Comparison of ENCODE assay signal across 17 cellular contexts in genomic region chr13:101018720-101019119, GRCh38.
DNase-seq lines count a peak whose midpoint lies in the region; ATAC-seq, FAIRE-seq and TF ChIP-seq lines count a peak whose summit lies in the region.
"Had no signal": no experiment of that assay in that cellular context is flagged by ENCODE, and none has a peak within 500 bp of the region (broad histone marks: within the 10 kb centered on the region; RNA-seq: fewer than 3 reads in every experiment).

No MANE protein-coding gene starts in this region.

- POLR2A ChIA-PET in BJ (lab: Charles Lee) = no interaction called here
- POLR2A ChIA-PET in PC-3 (lab: Charles Lee; ENCODE audit: unreplicated experiment) = no interaction called here
- POLR2A ChIA-PET in activated CD4-positive, alpha-beta T cell treated with anti-CD3 and anti-CD28 coated beads for 36 hours (lab: Charles Lee) = no interaction called here

- H2AK5ac ChIP-seq in mesendoderm (ENCODE audit: low read length) = no peak overlapping the region

- H3K36me3 ChIP-seq in BJ (ENCODE audit: control insufficient read depth, insufficient read depth, low read length) = no peaks in the 10 kb centered on the region
- no peaks in the 10 kb centered on the region for H3K36me3 ChIP-seq in PC-3 (ENCODE audit: low read depth, low read length)
- H3K36me3 ChIP-seq in mesendoderm (ENCODE audit: control insufficient read depth, insufficient read depth, low read length) = no peaks in the 10 kb centered on the region

- H3K9me2 ChIP-seq in PC-3 (replicated peaks; ENCODE audit: low read length) = no peaks in the 10 kb centered on the region

- no peak overlapping the region for H3K9ac ChIP-seq in PC-3 (ENCODE audit: low read length)
- no peak overlapping the region for H3K9ac ChIP-seq in mesendoderm (ENCODE audit: low read length)

- intact Hi-C loops in PC-3 (cut with micrococcal nuclease) = no loop called here
- intact Hi-C loops in activated CD4-positive, alpha-beta T cell treated with anti-CD3 and anti-CD28 coated beads for 36 hours (cut with DNase I, micrococcal nuclease) = no loop called here

- H2BK5ac ChIP-seq in mesendoderm (ENCODE audit: low read length) = no peak overlapping the region

- H3K23ac ChIP-seq in mesendoderm (ENCODE audit: low read length) = no peak overlapping the region

- H3K4me3 Mint-ChIP-seq in activated CD4-positive, alpha-beta T cell treated with anti-CD3 and anti-CD28 coated beads for 36 hours = no peak overlapping the region
- H3K4me3 Mint-ChIP-seq: T-helper 1 cell treated with Interleukin-12 subunit alpha and Interleukin-12 subunit beta and Interleukin-4 antibody, amounts not matched to agents 30 μg/mL and 1 μg/mL, for 36 hours had no signal

- TF ChIP-seq POLR2A in GM12892 (IDR thresholded peaks at IDR 0.05; ENCODE audit: low read depth, low read length) = no peak

- peak; percentile 31 for DNase-seq in BJ (ENCODE audit: low read depth)
- DNase-seq in PC-3 = peak; percentile 63
- DNase-seq in choroid plexus epithelial cell (ENCODE audit: low read depth) = peak; percentile 25
- DNase-seq in mesendoderm = peak; percentile 37
- no peak for DNase-seq in activated CD4-positive, alpha-beta T cell treated with anti-CD3 and anti-CD28 coated beads for 36 hours
- no peak for DNase-seq in GM12892 (ENCODE audit: insufficient read length)
- no peak for DNase-seq in stimulated activated CD8-positive, alpha-beta memory T cell treated with anti-CD3 and anti-CD28 coated beads, Interleukin-4, amount 100 ng/mL, for 48 hours
- DNase-seq: activated CD4-positive, alpha-beta T cell treated with anti-CD3 and anti-CD28 coated beads, Interleukin-2, amount 50 U/mL, for 4 hours; C1 segment of cervical spinal cord; caudate nucleus; erythroblast; Karpas-422; right cardiac atrium; stimulated activated CD4-positive, alpha-beta T cell treated with anti-CD3 and anti-CD28 coated beads, Interleukin-4, amount 100 ng/mL, for 4 hours; stimulated activated naive CD8-positive, alpha-beta T cell treated with anti-CD3 and anti-CD28 coated beads, Interleukin-15, Interleukin-2, amounts not matched to agents 100 U/mL and 50 U/mL, for 24 hours had no signal

- H3K4ac ChIP-seq in mesendoderm (ENCODE audit: low read depth, low read length) = no peak overlapping the region

- no peaks in the 10 kb centered on the region for H3K27me3 ChIP-seq in BJ (ENCODE audit: control insufficient read depth, insufficient read depth, low read length)
- H3K27me3 ChIP-seq in PC-3 (ENCODE audit: low read length) = no peaks in the 10 kb centered on the region
- H3K27me3 ChIP-seq in mesendoderm (ENCODE audit: insufficient read depth, low read length, poor library complexity) = no peaks in the 10 kb centered on the region

- H3K79me2 ChIP-seq in PC-3 (ENCODE audit: low read length) (no peaks in the 10 kb centered on the region), mesendoderm (ENCODE audit: control insufficient read depth, insufficient read depth, low read length) (no peaks in the 10 kb centered on the region)

- no peak overlapping the region for H3K27ac Mint-ChIP-seq in activated CD4-positive, alpha-beta T cell treated with anti-CD3 and anti-CD28 coated beads for 36 hours
- H3K27ac Mint-ChIP-seq: T-helper 1 cell treated with Interleukin-12 subunit alpha and Interleukin-12 subunit beta and Interleukin-4 antibody, amounts not matched to agents 30 μg/mL and 1 μg/mL, for 36 hours had no signal

- H2BK15ac ChIP-seq in mesendoderm (replicated peaks; ENCODE audit: low read depth) = no peak overlapping the region

- no CpG with 5 or more reads among the region's 7 CpGs for WGBS in mesendoderm (ENCODE audit: extremely low coverage, insufficient coverage, low lambda C conversion rate)

- H3K27me3 Mint-ChIP-seq in activated CD4-positive, alpha-beta T cell treated with anti-CD3 and anti-CD28 coated beads for 36 hours = peaks cover 16% of the 10 kb centered on the region

- ATAC-seq in PC-3 (peak; percentile 50), HG02981 (IDR thresholded peaks at IDR 0.05; ENCODE audit: unreplicated experiment) (no peak)
- no peak for ATAC-seq in activated CD4-positive, alpha-beta T cell treated with anti-CD3 and anti-CD28 coated beads for 36 hours
- ATAC-seq: right cardiac atrium; stimulated activated naive CD8-positive, alpha-beta T cell treated with anti-CD3 and anti-CD28 coated beads, Interleukin-15, Interleukin-2, amounts not matched to agents 100 U/mL and 50 U/mL, for 24 hours had no signal

- no peak overlapping the region for H4K5ac ChIP-seq in mesendoderm (ENCODE audit: low read length)

- H3K4me2 ChIP-seq in PC-3 (ENCODE audit: low read length) = peak overlapping the region; percentile 11; the same call in 1 of the 2 replicates
- H3K4me2 ChIP-seq in mesendoderm (ENCODE audit: low read length) = no peak overlapping the region

- BruUV-seq in PC-3 (replicated peaks; lab: Mats Ljungman, UMichigan) = no TSS peak

- no peaks in the 10 kb centered on the region for H3K4me1 Mint-ChIP-seq in activated CD4-positive, alpha-beta T cell treated with anti-CD3 and anti-CD28 coated beads for 36 hours

- no peak overlapping the region for H3K18ac ChIP-seq in mesendoderm (ENCODE audit: low read length)

- no peaks in the 10 kb centered on the region for H3K9me3 Mint-ChIP-seq in activated CD4-positive, alpha-beta T cell treated with anti-CD3 and anti-CD28 coated beads for 36 hours (ENCODE audit: low read depth)
- H3K9me3 Mint-ChIP-seq: T-helper 1 cell treated with Interleukin-12 subunit alpha and Interleukin-12 subunit beta and Interleukin-4 antibody, amounts not matched to agents 30 μg/mL and 1 μg/mL, for 36 hours had no signal

- H4K8ac ChIP-seq in mesendoderm (ENCODE audit: low read depth, low read length) = no peak overlapping the region

- H3K9me3 ChIP-seq in PC-3 (ENCODE audit: low read length) = no peaks in the 10 kb centered on the region

- no peaks in the 10 kb centered on the region for H3K36me3 Mint-ChIP-seq in activated CD4-positive, alpha-beta T cell treated with anti-CD3 and anti-CD28 coated beads for 36 hours (ENCODE audit: low read depth)

- no peak for FAIRE-seq in GM12892 (lab: Jason Lieb, UNC)

- H3K4me3 ChIP-seq in BJ (ENCODE audit: low read depth, low read length) (no peak overlapping the region), PC-3 (ENCODE audit: low read length) (no peak overlapping the region), choroid plexus epithelial cell (ENCODE audit: low read depth, low read length) (no peak overlapping the region), mesendoderm (ENCODE audit: low read length) (no peak overlapping the region)

- no peak overlapping the region for H2AFZ ChIP-seq in PC-3 (ENCODE audit: low read length)

- TF ChIP-seq CTCF in BJ (IDR thresholded peaks at IDR 0.05; ENCODE audit: insufficient read depth, low read depth, low read length) (no peak), PC-3 (conservative IDR thresholded peaks at IDR 0.05; ENCODE audit: low read depth, low read length) (no peak), choroid plexus epithelial cell (conservative IDR thresholded peaks at IDR 0.05; ENCODE audit: low read depth, low read length) (no peak)

- H3F3A ChIP-seq in PC-3 (ENCODE audit: low read length, unreplicated experiment) = no peaks in the 10 kb centered on the region

- H3K27ac ChIP-seq in PC-3 (ENCODE audit: low read length) (no peak overlapping the region), mesendoderm (ENCODE audit: low read depth, low read length) (no peak overlapping the region)

- H3K56ac ChIP-seq in mesendoderm (ENCODE audit: low read length) = no peak overlapping the region

- CTCF ChIA-PET in BJ (lab: Yijun Ruan, JAX) (no interaction called here), PC-3 (lab: Charles Lee) (no interaction called here)
- CTCF ChIA-PET in activated CD4-positive, alpha-beta T cell treated with anti-CD3 and anti-CD28 coated beads for 36 hours (lab: Charles Lee) = no interaction called here

- H3K4me1 ChIP-seq in PC-3 (ENCODE audit: insufficient read depth, low read length) (peaks cover 6% of the 10 kb centered on the region), mesendoderm (ENCODE audit: control insufficient read depth, low read depth, low read length) (peaks cover 5% of the 10 kb centered on the region)

- H2BK120ac ChIP-seq in mesendoderm (ENCODE audit: low read depth, low read length) = no peak overlapping the region

- no peaks in the 10 kb centered on the region for H3K79me1 ChIP-seq in mesendoderm (ENCODE audit: low read length)

- H4K20me1 ChIP-seq in PC-3 (ENCODE audit: low read length) = no peaks in the 10 kb centered on the region

Comparison
In these comparisons a context has a peak if more than half of its experiments do, and no peak if none do; other contexts are left out.
1. DNase-seq: peak in BJ (single experiment), PC-3 (single experiment), choroid plexus epithelial cell (single experiment) and mesendoderm (single experiment); none in activated CD4-positive, alpha-beta T cell treated with anti-CD3 and anti-CD28 coated beads for 36 hours (single experiment), GM12892 (single experiment) and stimulated activated CD8-positive, alpha-beta memory T cell treated with anti-CD3 and anti-CD28 coated beads, Interleukin-4, amount 100 ng/mL, for 48 hours (single experiment).